10 cellular contexts compared by ENCODE assay signal in the genomic region with DNA sequence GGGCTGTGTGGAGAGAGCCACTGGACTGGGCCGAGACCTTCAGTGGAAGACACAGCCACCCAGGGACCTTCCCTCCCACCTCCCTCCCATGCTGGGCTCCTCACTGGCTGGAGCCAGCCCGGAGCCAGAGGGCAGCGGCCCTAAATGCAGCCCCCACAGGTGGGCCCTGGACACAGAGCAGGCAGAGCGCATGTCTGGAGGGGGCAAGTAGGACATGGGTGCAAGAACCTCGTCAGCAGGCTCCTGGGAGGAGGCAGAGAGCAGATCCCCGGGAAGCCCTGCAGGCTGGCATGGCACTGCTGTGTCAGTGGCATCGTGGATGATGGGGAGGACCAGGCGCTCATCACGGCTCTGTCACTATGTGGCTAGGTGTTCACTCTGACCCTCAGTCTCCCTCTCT. TPM values are rescaled to one million over a fixed set of nuclear protein-coding genes. Genes with fewer than 3 reads are reported as not detected.
"Had no signal": no experiment of that assay in that cellular context is flagged by ENCODE, and none has a peak within 500 bp of the region (broad histone marks: within the 10 kb centered on the region; RNA-seq: fewer than 3 reads in every experiment).

No MANE protein-coding gene starts in this region.

- H3K9ac ChIP-seq: GM23248 had no signal

- H3K9me3 ChIP-seq: HAP-1 had no signal

- H3K27ac ChIP-seq: GM23248 had no signal

- H3K4me3 ChIP-seq: GM23248, HAP-1, K562 had no signal

- H3K36me3 ChIP-seq: HAP-1 had no signal

- DNase-seq: GM23248, H7, HFFc6, KG1 had no signal

- ATAC-seq: HCT116, K562 had no signal

- H3K4me1 ChIP-seq: HAP-1 had no signal

- FAIRE-seq: HTR-8/SVneo, K562 had no signal

- H2AFZ ChIP-seq: GM23248 had no signal

RNA-seq across cellular contexts. Expression of a gene that starts 45.7 kb away (rescaled TPM):
- total RNA-seq: GM23248, H4, HFFc6, HT-29 had no signal
- polyA plus RNA-seq: GM23248 had no signal
